Comparison of ENCODE assay signal across 1 cellular context in the genomic region with DNA sequence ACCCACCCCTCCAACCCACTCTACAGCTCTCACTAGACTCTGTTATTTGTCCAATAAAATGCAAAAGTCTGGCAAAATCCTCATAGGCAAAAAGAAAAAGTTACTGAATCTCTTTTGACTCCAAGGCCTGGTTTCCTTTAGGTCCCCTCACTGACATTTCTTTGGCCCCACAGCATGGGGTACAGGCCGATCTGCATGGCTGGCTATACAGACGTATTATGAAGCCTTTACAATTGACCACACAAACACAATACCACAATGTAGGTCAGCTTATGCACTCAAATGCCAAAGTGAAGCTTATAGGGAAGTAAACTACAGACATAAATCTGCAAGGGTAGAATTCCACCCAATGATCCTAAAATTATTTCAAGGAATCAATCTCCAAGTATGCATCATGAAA.
TF ChIP-seq lines count a peak whose summit lies in the region.

No MANE protein-coding gene starts in this region.

TF ChIP-seq in H1, 55 proteins besides CTCF, POLR2A, EP300 and RAD21:
- no peak for TF ChIP-seq KDM1A (IDR thresholded peaks at IDR 0.05; ENCODE audit: borderline replicate concordance, low read length)
- no peak for TF ChIP-seq RXRA (IDR thresholded peaks at IDR 0.05; ENCODE audit: insufficient read depth, low read depth, low read length)
- no peak for TF ChIP-seq MAFK (IDR thresholded peaks at IDR 0.05; ENCODE audit: low read depth, low read length)
- no peak for TF ChIP-seq SIX5 (IDR thresholded peaks at IDR 0.05; ENCODE audit: low read depth, low read length)
- TF ChIP-seq GABPA (IDR thresholded peaks at IDR 0.05; ENCODE audit: borderline replicate concordance, insufficient read depth, low read length): no peak
- TF ChIP-seq SIRT6 (IDR thresholded peaks at IDR 0.05; ENCODE audit: low read length): no peak
- TF ChIP-seq HDAC2 (IDR thresholded peaks at IDR 0.05; ENCODE audit: borderline replicate concordance in 1 of 2, low read depth in 2 of 2, low read length in 2 of 2): no peak
- TF ChIP-seq USF2 (IDR thresholded peaks at IDR 0.05; ENCODE audit: low read length): no peak
- TF ChIP-seq NANOG (IDR thresholded peaks at IDR 0.05; ENCODE audit: insufficient read depth, low read depth, low read length, poor library complexity, severe bottlenecking): no peak
- no peak for TF ChIP-seq FOSL1 (IDR thresholded peaks at IDR 0.05; ENCODE audit: insufficient read depth, low read depth, low read length)
- no peak for TF ChIP-seq SIN3A (conservative IDR thresholded peaks at IDR 0.05 in 1 of 2, IDR thresholded peaks at IDR 0.05 in 1 of 2; ENCODE audit: low read depth in 1 of 2, low read length in 2 of 2)
- TF ChIP-seq, protein P1, sequence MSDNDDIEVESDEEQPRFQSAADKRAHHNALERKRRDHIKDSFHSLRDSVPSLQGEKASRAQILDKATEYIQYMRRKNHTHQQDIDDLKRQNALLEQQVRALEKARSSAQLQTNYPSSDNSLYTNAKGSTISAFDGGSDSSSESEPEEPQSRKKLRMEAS (IDR thresholded peaks at IDR 0.05): no peak
- TF ChIP-seq SUZ12 (IDR thresholded peaks at IDR 0.05; ENCODE audit: low read length): no peak
- no peak for TF ChIP-seq NRF1 (IDR thresholded peaks at IDR 0.05; ENCODE audit: low read depth, low read length)
- TF ChIP-seq SP1 (IDR thresholded peaks at IDR 0.05; ENCODE audit: low read depth, low read length): no peak
- no peak for TF ChIP-seq POU5F1 (IDR thresholded peaks at IDR 0.05; ENCODE audit: low read depth, low read length)
- TF ChIP-seq POLR2AphosphoS5 (IDR thresholded peaks at IDR 0.05; ENCODE audit: low read depth, low read length): no peak
